Comparison of ENCODE assay signal across 1 cellular context in the genomic region with DNA sequence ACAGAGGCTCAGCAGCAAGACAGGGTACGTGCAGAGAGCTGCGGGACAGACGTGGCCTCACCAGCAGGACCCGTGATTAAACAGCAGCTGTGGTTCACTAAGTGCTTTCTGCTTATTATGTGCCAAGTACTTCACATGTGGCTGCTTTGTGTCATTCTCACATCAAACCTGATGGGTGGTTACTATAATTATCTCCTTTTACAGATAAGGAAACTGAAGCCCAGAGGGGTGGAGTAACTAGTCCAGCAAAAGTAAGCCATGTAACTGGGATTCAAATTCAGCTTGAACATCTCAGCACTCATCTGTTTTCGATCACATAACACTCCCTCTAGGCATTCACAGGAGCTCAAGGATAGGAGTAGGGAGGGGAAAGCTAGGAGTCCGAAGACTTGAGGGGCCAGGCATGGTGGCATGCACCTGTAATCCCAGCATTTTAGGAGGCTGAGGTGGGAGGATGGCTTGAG.
TF ChIP-seq lines count a peak whose summit lies in the region.

No MANE protein-coding gene starts in this region.

TF ChIP-seq in IMR-90, 13 proteins besides CTCF, POLR2A, EP300 and RAD21:
- TF ChIP-seq ELK1 (IDR thresholded peaks at IDR 0.05; ENCODE audit: borderline replicate concordance, low read depth, low read length) (no peak), RCOR1 (IDR thresholded peaks at IDR 0.05; ENCODE audit: insufficient replicate concordance, low read length) (no peak), USF2 (IDR thresholded peaks at IDR 0.05; ENCODE audit: low read depth, low read length) (no peak), SMC3 (IDR thresholded peaks at IDR 0.05; ENCODE audit: low read depth, low read length) (no peak), RFX5 (IDR thresholded peaks at IDR 0.05; ENCODE audit: low read depth, low read length) (no peak), MAZ (IDR thresholded peaks at IDR 0.05; ENCODE audit: borderline replicate concordance, low read depth, low read length) (no peak), BHLHE40 (IDR thresholded peaks at IDR 0.05; ENCODE audit: low read depth, low read length) (peak; percentile 39; the same call in 1 of the 2 replicates), MXI1 (IDR thresholded peaks at IDR 0.05; ENCODE audit: borderline replicate concordance, low read depth, low read length) (0 out of 2 replicates have a peak, but pooled peaks have one; percentile 23), FOS (IDR thresholded peaks at IDR 0.05; ENCODE audit: low read depth, low read length) (no peak), MAFK (IDR thresholded peaks at IDR 0.05; ENCODE audit: low read depth, low read length) (no peak), CHD1 (IDR thresholded peaks at IDR 0.05; ENCODE audit: low read depth, low read length) (no peak), NFE2L2 (IDR thresholded peaks at IDR 0.05; ENCODE audit: low read depth, low read length) (no peak), CEBPB (IDR thresholded peaks at IDR 0.05; ENCODE audit: low read depth, low read length) (no peak)
